Comparison of ENCODE assay signal across 16 cellular contexts in genomic region chr11:73466643-73467042, GRCh38.
DNase-seq lines count a peak whose midpoint lies in the region; FAIRE-seq and TF ChIP-seq lines count a peak whose summit lies in the region.
"Had no signal": no experiment of that assay in that cellular context is flagged by ENCODE, and none has a peak within 500 bp of the region (broad histone marks: within the 10 kb centered on the region; RNA-seq: fewer than 3 reads in every experiment).

No MANE protein-coding gene starts in this region.

- H3K4ac ChIP-seq in H9 (ENCODE audit: low read depth, low read length) (no peak overlapping the region), H1 (replicated peaks; ENCODE audit: insufficient read length, low read depth, low read length) (no peak overlapping the region), neuronal stem cell (ENCODE audit: low read length) (no peak overlapping the region)

- H3K23ac ChIP-seq in H9 (ENCODE audit: insufficient read length, low read depth, low read length) (no peak overlapping the region), H1 (ENCODE audit: insufficient read length) (no peak overlapping the region), neuronal stem cell (ENCODE audit: low read depth, low read length, poor library complexity) (no peak overlapping the region)

- no peak for TF ChIP-seq POLR2A in H1 (IDR thresholded peaks at IDR 0.05; ENCODE audit: control extremely low read depth in 1 of 2, low read depth in 2 of 2, low read length in 2 of 2)

- H3K14ac ChIP-seq in H9 (ENCODE audit: insufficient read depth, low read length) (no peak overlapping the region), H1 (ENCODE audit: insufficient read length) (no peak overlapping the region), neuronal stem cell (ENCODE audit: low read length) (no peak overlapping the region)

- no peak for FAIRE-seq in H1 (lab: Jason Lieb, UNC)

- H3K9me3 Mint-ChIP-seq in H9, result no peaks in the 10 kb centered on the region

- H4K5ac ChIP-seq in H9 (ENCODE audit: insufficient read length, low read depth, low read length), result no peak overlapping the region
- no peak overlapping the region for H4K5ac ChIP-seq in H1 (ENCODE audit: insufficient read length, low read depth, low read length)

- H3K4me3 ChIP-seq in H1 (ENCODE audit: extremely low read depth in 1 of 4, insufficient read depth in 2 of 4, low read depth in 3 of 4, low read length in 4 of 4) (no peak overlapping the region), retinal pigment epithelial cell (ENCODE audit: low read length) (no peak overlapping the region), neuronal stem cell (ENCODE audit: low read length in 2 of 2) (no peak overlapping the region)
- H3K4me3 ChIP-seq: MG63, SJSA1 had no signal

- H3K4me1 Mint-ChIP-seq in H9, result peaks cover 0 to 2% of the 10 kb centered on the region in 2 experiments; a peak in 1 of 4 replicates

- H2AK5ac ChIP-seq in H9 (ENCODE audit: insufficient read length, low read length), result no peak overlapping the region
- no peak overlapping the region for H2AK5ac ChIP-seq in H1 (ENCODE audit: low read depth, low read length)
- H2AK5ac ChIP-seq in neuronal stem cell (ENCODE audit: low read depth, low read length), result no peak overlapping the region

- H4K8ac ChIP-seq in H9 (replicated peaks; ENCODE audit: insufficient read length, low read depth, low read length) (no peak overlapping the region), H1 (ENCODE audit: extremely low read depth, insufficient read depth, low read length) (no peak overlapping the region), neuronal stem cell (ENCODE audit: low read depth, low read length) (no peak overlapping the region)

- no peak overlapping the region for H3K27ac ChIP-seq in H9 (ENCODE audit: insufficient read length, low read depth, low read length)
- H3K27ac ChIP-seq in H1 (ENCODE audit: low read depth, low read length), result no peak overlapping the region
- H3K27ac ChIP-seq in neuronal stem cell (replicated peaks; ENCODE audit: low read length), result no peak overlapping the region
- H3K27ac ChIP-seq: C4-2B, SJSA1 had no signal

- H3K23me2 ChIP-seq in H9 (ENCODE audit: insufficient read length, low read depth, low read length, poor library complexity, severe bottlenecking), result no peaks in the 10 kb centered on the region
- H3K23me2 ChIP-seq in H1 (ENCODE audit: low read depth, low read length), result no peaks in the 10 kb centered on the region

- no peak overlapping the region for H3T11ph ChIP-seq in H9 (ENCODE audit: low read length)

- H2BK15ac ChIP-seq in H9 (ENCODE audit: low read depth, low read length) (no peak overlapping the region), H1 (ENCODE audit: low read length) (no peak overlapping the region), neuronal stem cell (ENCODE audit: low read length) (no peak overlapping the region)

- H3K36me3 ChIP-seq in H1 (ENCODE audit: control insufficient read depth in 2 of 4, insufficient read depth in 4 of 4, low read length in 3 of 4) (peaks cover 0 to 2% (median 0%) of the 10 kb centered on the region in 4 experiments; a peak in 1 of 8 replicates), neuronal stem cell (replicated peaks in 1 of 2; ENCODE audit: control insufficient read depth in 2 of 2, insufficient read depth in 2 of 2, low read length in 2 of 2) (peaks cover 2 to 28% of the 10 kb centered on the region in 2 donors)
- H3K36me3 ChIP-seq: MG63, SJSA1 had no signal

- CTCF ChIA-PET in H1 (lab: Charles Lee; ENCODE audit: partially characterized antibody), result interaction anchor here (0.6 to 6.3 kb wide), 7 partner anchors 13 to 195 kb away, joined by 3 to 41 read pairs (median 5); no protein-coding TSS in a partner anchor

- no peak overlapping the region for H3K27ac Mint-ChIP-seq in H9

- no peaks in the 10 kb centered on the region for H3K36me3 Mint-ChIP-seq in H9 (ENCODE audit: insufficient read depth in 1 of 3, low read depth in 3 of 3)

- TF ChIP-seq RAD21 in H1 (IDR thresholded peaks at IDR 0.05 in 1 of 2, conservative IDR thresholded peaks at IDR 0.05 in 1 of 2; ENCODE audit: low read depth in 2 of 2, low read length in 2 of 2), result peak; percentile 10 to 21; a peak in 1 of 4 replicates

- no peaks in the 10 kb centered on the region; the same call in 1 of the 2 replicates for H3K27me3 Mint-ChIP-seq in H9 (ENCODE audit: low read depth)

- no peak overlapping the region for H2BK20ac ChIP-seq in H9 (ENCODE audit: low read depth, low read length, poor library complexity, severe bottlenecking)
- no peak overlapping the region for H2BK20ac ChIP-seq in H1 (ENCODE audit: low read length)

- H4K91ac ChIP-seq in H9 (ENCODE audit: insufficient read length, low read depth, low read length) (no peak overlapping the region), H1 (replicated peaks; ENCODE audit: insufficient read length, low read length) (no peak overlapping the region), neuronal stem cell (ENCODE audit: low read depth, low read length, poor library complexity) (no peak overlapping the region)

- H3K4me3 Mint-ChIP-seq in H9, result no peak overlapping the region

- H3K56ac ChIP-seq in H9 (ENCODE audit: insufficient read length, low read depth, low read length) (no peak overlapping the region), H1 (replicated peaks; ENCODE audit: insufficient read length, low read depth, low read length) (no peak overlapping the region)

- H4K20me1 ChIP-seq in H9 (ENCODE audit: control insufficient read depth, insufficient read depth, insufficient read length) (no peaks in the 10 kb centered on the region), H1 (replicated peaks in 1 of 2; ENCODE audit: control insufficient read depth in 1 of 2, insufficient read depth in 2 of 2, low read length in 2 of 2) (no peaks in the 10 kb centered on the region)

- no peak overlapping the region for H2BK5ac ChIP-seq in H9 (ENCODE audit: insufficient read length, low read length)
- no peak overlapping the region for H2BK5ac ChIP-seq in H1 (ENCODE audit: low read depth, low read length)
- H2BK5ac ChIP-seq in neuronal stem cell (ENCODE audit: low read length), result no peak overlapping the region

- no CpG with 5 or more reads among the region's 1 CpG for WGBS in H9 (ENCODE audit: extremely low coverage, insufficient read length, low lambda C conversion rate)
- 80% methylated on average over 1 of the region's 1 CpG; no CpG with 5 or more reads in 1 of the 2 experiments for WGBS in H1 (ENCODE audit: extremely low coverage in 1 of 2, insufficient coverage in 1 of 2, insufficient read length in 1 of 2, insufficient replicate concordance in 2 of 2, low coverage in 1 of 2, low lambda C conversion rate in 2 of 2, missing lambda C conversion rate in 1 of 2), 2 experiments
- no CpG with 5 or more reads among the region's 1 CpG for WGBS in neuronal stem cell (ENCODE audit: extremely low coverage in 2 of 2, insufficient read length in 2 of 2, insufficient replicate concordance in 1 of 2), 2 donors

- H3K4me2 ChIP-seq in H9 (ENCODE audit: insufficient read depth, insufficient read length, low read length) (no peak overlapping the region), H1 (ENCODE audit: insufficient read depth in 1 of 2, low read depth in 2 of 2, low read length in 2 of 2) (no peak overlapping the region), neuronal stem cell (ENCODE audit: insufficient read depth, low read length, poor library complexity, severe bottlenecking) (no peak overlapping the region)

- TF ChIP-seq CTCF in H9 (conservative IDR thresholded peaks at IDR 0.05) (peak; percentile 45; the same call in 2 of the 3 replicates), H1 (IDR thresholded peaks at IDR 0.05; ENCODE audit: control extremely low read depth in 1 of 3, insufficient read depth in 1 of 3, low read depth in 1 of 3, low read length in 3 of 3) (peak in 2 of 3 experiments; percentile 6 to 15; a peak in 1 of 4 replicates), retinal pigment epithelial cell (conservative IDR thresholded peaks at IDR 0.05; ENCODE audit: low read depth, low read length) (peak; percentile 2)

- H3K79me2 ChIP-seq in H9 (ENCODE audit: insufficient read depth, low read length) (no peaks in the 10 kb centered on the region), H1 (ENCODE audit: control insufficient read depth in 1 of 2, insufficient read depth in 2 of 2, low read length in 2 of 2) (no peaks in the 10 kb centered on the region)

- no peaks in the 10 kb centered on the region for H3K4me1 ChIP-seq in H9 (ENCODE audit: insufficient read depth, low read length)
- no peaks in the 10 kb centered on the region for H3K4me1 ChIP-seq in H1 (replicated peaks in 1 of 4; ENCODE audit: control insufficient read depth in 3 of 4, insufficient read depth in 4 of 4, low read length in 3 of 4)
- H3K4me1 ChIP-seq in neuronal stem cell (ENCODE audit: control insufficient read depth in 2 of 2, insufficient read depth in 1 of 2, low read depth in 1 of 2, low read length in 2 of 2), result no peaks in the 10 kb centered on the region
- H3K4me1 ChIP-seq: SJSA1 had no signal

- DNase-seq in CD1c-positive myeloid dendritic cell (ENCODE audit: extremely low spot score), result peak; percentile 62
- no peak for DNase-seq in H9
- DNase-seq in H1 (ENCODE audit: low read depth in 1 of 2, low spot score in 2 of 2), result no peak
- DNase-seq in retinal pigment epithelial cell (ENCODE audit: low read depth), result no peak
- no peak for DNase-seq in neuronal stem cell (ENCODE audit: low spot score)
- no peak for DNase-seq in H4 (ENCODE audit: low spot score)
- DNase-seq in amygdala (lab: John Stamatoyannopoulos, UW), result no peak
- no peak for DNase-seq in germinal center (ENCODE audit: low spot score)
- DNase-seq: ACHN, DMS79 treated with DMSO at 0.1 percent for 48 hours, MG63, NCI-H1105, NCI-H1694, NCI-H2081 treated with DMSO at 0.1 percent for 48 hours had no signal

- no peaks in the 10 kb centered on the region for H3K27me3 ChIP-seq in H9 (ENCODE audit: insufficient read depth, low read length)
- H3K27me3 ChIP-seq in H1 (replicated peaks in 1 of 4; ENCODE audit: control insufficient read depth in 3 of 4, extremely low read depth in 1 of 4, insufficient read depth in 3 of 4, low read length in 3 of 4), result no peaks in the 10 kb centered on the region
- H3K27me3 ChIP-seq in neuronal stem cell (ENCODE audit: control insufficient read depth in 3 of 3, insufficient read depth in 3 of 3, low read depth in 1 of 3, low read length in 3 of 3), result no peaks in the 10 kb centered on the region
- H3K27me3 ChIP-seq: MG63, SJSA1 had no signal

- H3K79me1 ChIP-seq in H9 (ENCODE audit: insufficient read depth, low read depth, low read length, poor library complexity, severe bottlenecking) (no peaks in the 10 kb centered on the region), H1 (ENCODE audit: low read depth, low read length) (no peaks in the 10 kb centered on the region; the same call in 1 of the 2 replicates), neuronal stem cell (ENCODE audit: low read depth, low read length) (no peaks in the 10 kb centered on the region)

- H3K18ac ChIP-seq in H9 (ENCODE audit: insufficient read length, low read depth, low read length) (no peak overlapping the region), H1 (ENCODE audit: extremely low read depth, low read length) (no peak overlapping the region), neuronal stem cell (ENCODE audit: low read length) (no peak overlapping the region)

- H2BK120ac ChIP-seq in H9 (ENCODE audit: low read depth, low read length, poor library complexity, severe bottlenecking), result no peak overlapping the region
- H2BK120ac ChIP-seq in H1 (replicated peaks; ENCODE audit: low read depth, low read length), result no peak overlapping the region
- H2BK120ac ChIP-seq in neuronal stem cell (ENCODE audit: low read depth, low read length), result no peak overlapping the region

- POLR2A ChIA-PET in H1 (lab: Charles Lee; ENCODE audit: partially characterized antibody), result no interaction called here

- H3K9ac ChIP-seq in H9 (ENCODE audit: extremely low read depth, insufficient read length, low read length) (no peak overlapping the region), H1 (replicated peaks in 1 of 4; ENCODE audit: extremely low read depth in 1 of 4, low read depth in 3 of 4, low read length in 3 of 4) (no peak overlapping the region), neuronal stem cell (ENCODE audit: low read depth, low read length, poor library complexity) (no peak overlapping the region)

- no peak for TF ChIP-seq EP300 in H1 (IDR thresholded peaks at IDR 0.05; ENCODE audit: borderline replicate concordance in 1 of 2, low read depth in 2 of 2, low read length in 2 of 2)

- no peak overlapping the region for H2BK12ac ChIP-seq in H9 (ENCODE audit: insufficient read length, low read depth, low read length)
- no peak overlapping the region for H2BK12ac ChIP-seq in H1 (ENCODE audit: low read depth, low read length)
- H2BK12ac ChIP-seq in neuronal stem cell (ENCODE audit: low read length), result no peak overlapping the region

- no peak overlapping the region for H2AFZ ChIP-seq in H9 (ENCODE audit: low read length)
- H2AFZ ChIP-seq in H1 (ENCODE audit: low read length), result no peak overlapping the region
- no peak overlapping the region for H2AFZ ChIP-seq in neuronal stem cell (ENCODE audit: low read length)

- H3K9me3 ChIP-seq in H9 (ENCODE audit: control insufficient read depth, low read depth, low read length) (no peaks in the 10 kb centered on the region), H1 (ENCODE audit: insufficient read depth in 2 of 2, low read depth in 1 of 2, low read length in 1 of 2) (no peaks in the 10 kb centered on the region), neuronal stem cell (replicated peaks in 1 of 2; ENCODE audit: control insufficient read depth in 2 of 2, insufficient read depth in 1 of 2, low read depth in 1 of 2, low read length in 2 of 2) (no peaks in the 10 kb centered on the region)
- H3K9me3 ChIP-seq: MG63, SJSA1 had no signal
